Comparison of ENCODE assay signal across 23 cellular contexts in the genomic region with DNA sequence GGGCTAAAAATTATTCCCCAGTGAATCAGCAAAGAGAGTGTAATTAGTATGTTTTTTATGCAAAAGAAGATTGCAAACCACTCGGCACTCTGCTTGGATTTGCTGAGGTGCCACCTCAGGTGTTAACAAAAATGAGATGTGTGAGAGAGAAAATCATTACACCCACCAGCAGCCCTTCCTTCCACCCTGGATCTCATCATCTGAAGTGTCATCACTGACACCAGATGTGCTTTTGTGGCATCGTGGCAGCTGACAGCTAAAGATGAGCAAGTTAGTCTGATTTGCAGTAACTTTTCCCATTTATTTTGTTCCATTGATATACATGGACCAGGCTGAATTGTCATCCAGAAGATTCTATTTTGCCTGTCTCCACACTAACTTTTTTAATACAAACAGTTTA.
"Had no signal": no experiment of that assay in that cellular context is flagged by ENCODE, and none has a peak within 500 bp of the region (broad histone marks: within the 10 kb centered on the region; RNA-seq: fewer than 3 reads in every experiment).

No MANE protein-coding gene starts in this region.

- FAIRE-seq: colon, endometrium, islet of Langerhans, keratinocyte had no signal

- H3K36me3 ChIP-seq: esophagus squamous epithelium, gastrocnemius medialis, heart right ventricle, left lung, lower lobe of right lung had no signal

- H3K4me1 ChIP-seq: esophagus squamous epithelium, heart right ventricle, left lung, lower lobe of right lung had no signal

- H3K4me3 ChIP-seq: coronary artery, esophagus squamous epithelium, gastrocnemius medialis, heart right ventricle, left lung, lower lobe of right lung, mucosa of descending colon had no signal

- H3K27me3 ChIP-seq: gastrocnemius medialis, heart right ventricle, left lung had no signal

- DNase-seq: effector CD8-positive, alpha-beta T cell; effector memory CD8-positive, alpha-beta T cell; endodermal cell; erythroblast; esophagus squamous epithelium; foreskin fibroblast; foreskin melanocyte; gastrocnemius medialis; heart right ventricle; hippocampal formation; left cardiac atrium; left lung; left ventricle myocardium superior; lower lobe of right lung; mesenchymal stem cell; mucosa of descending colon; naive B cell had no signal

- H3K9me3 ChIP-seq: esophagus squamous epithelium, gastrocnemius medialis, heart right ventricle, left lung, lower lobe of right lung, mucosa of descending colon had no signal

- H3K27ac ChIP-seq: coronary artery, epithelial cell of prostate, esophagus squamous epithelium, gastrocnemius medialis, heart right ventricle, left lung, lower lobe of right lung had no signal
